In the genomic region with DNA sequence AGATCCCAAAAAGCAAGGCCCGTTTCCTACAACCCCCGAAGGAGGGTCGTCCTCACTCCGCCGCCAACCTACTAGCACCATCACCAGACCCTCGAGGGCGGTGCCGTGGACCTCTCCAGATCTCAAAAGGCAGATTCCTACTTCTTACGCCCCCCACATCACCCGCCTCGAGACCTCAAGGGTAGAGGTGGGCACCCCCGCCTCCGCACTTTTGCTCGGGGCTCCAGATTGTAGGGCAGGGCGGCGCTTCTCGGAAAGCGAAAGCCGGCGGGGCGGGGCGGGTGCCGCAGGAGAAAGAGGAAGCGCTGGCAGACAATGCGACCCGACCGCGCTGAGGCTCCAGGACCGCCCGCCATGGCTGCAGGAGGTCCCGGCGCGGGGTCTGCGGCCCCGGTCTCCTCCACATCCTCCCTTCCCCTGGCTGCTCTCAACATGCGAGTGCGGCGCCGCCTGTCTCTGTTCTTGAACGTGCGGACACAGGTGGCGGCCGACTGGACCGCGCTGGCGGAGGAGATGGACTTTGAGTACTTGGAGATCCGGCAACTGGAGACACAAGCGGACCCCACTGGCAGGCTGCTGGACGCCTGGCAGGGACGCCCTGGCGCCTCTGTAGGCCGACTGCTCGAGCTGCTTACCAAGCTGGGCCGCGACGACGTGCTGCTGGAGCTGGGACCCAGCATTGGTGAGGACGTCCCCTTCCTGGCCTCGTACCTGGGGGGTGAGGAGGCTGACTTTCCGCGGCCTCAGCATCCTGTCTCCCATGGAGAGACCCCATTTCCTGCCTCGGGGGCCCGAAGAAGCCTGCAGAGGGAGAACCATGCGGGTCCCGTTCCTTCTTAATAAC, we compare ENCODE assay signal across 8 cellular contexts. TPM values are rescaled to one million over a fixed set of nuclear protein-coding genes. Genes with fewer than 3 reads are reported as not detected.
DNase-seq lines count a peak whose midpoint lies in the region; ATAC-seq, FAIRE-seq and TF ChIP-seq lines count a peak whose summit lies in the region.

Gene MYD88 (plus strand): TSS at position 315 of the 844 bp plus-strand sequence. CDS start 40 bp downstream, at position 355.

- H3K27me3 Mint-ChIP-seq in activated CD4-positive, alpha-beta T cell treated with anti-CD3 and anti-CD28 coated beads, Interleukin-2, amount 10 ng/mL, durations not matched to agents 24 days and 14 days, result no peaks in the 10 kb centered on the region

- peak within 1 kb of the TSS; percentile 99 for H3K27ac Mint-ChIP-seq in activated CD4-positive, alpha-beta T cell treated with anti-CD3 and anti-CD28 coated beads, Interleukin-2, amount 10 ng/mL, durations not matched to agents 24 days and 14 days

- intact Hi-C loops in activated CD4-positive, alpha-beta T cell treated with anti-CD3 and anti-CD28 coated beads, Interleukin-2, amount 10 ng/mL, durations not matched to agents 24 days and 14 days (cut with micrococcal nuclease), result loop anchor here (5.0 kb wide), 1 partner anchor 359 kb away; the partner anchor contains the start of gene EXOG
- intact Hi-C loops in colonic mucosa (cut with DNase I), result no loop called here

- peak within 1 kb of the TSS; percentile 98 for H3K27ac ChIP-seq in colonic mucosa

- DNase-seq in GM12891 (ENCODE audit: insufficient read length, low spot score) (peak; percentile 71), NCI-H226 (peak; percentile 47), colonic mucosa (peak; percentile 90), left kidney (ENCODE audit: low read depth, low spot score) (peak; percentile 85), amniotic stem cell (lab: John Stamatoyannopoulos, UW) (no peak)
- DNase-seq in activated CD4-positive, alpha-beta T cell treated with anti-CD3 and anti-CD28 coated beads, Interleukin-2, amount 10 ng/mL, durations not matched to agents 24 days and 14 days, result peak; percentile 96
- peak; percentile 84 to 87 for DNase-seq in stimulated activated CD4-positive, alpha-beta T cell treated with anti-CD3 and anti-CD28 coated beads, Interleukin-2, amount 100 ng/mL, for 24 hours

- peaks cover 15% of the 10 kb centered on the region for H3K36me3 ChIP-seq in colonic mucosa

- H3K4me3 ChIP-seq in colonic mucosa, result peak within 1 kb of the TSS; percentile 77

- H3K4me3 Mint-ChIP-seq in activated CD4-positive, alpha-beta T cell treated with anti-CD3 and anti-CD28 coated beads, Interleukin-2, amount 10 ng/mL, durations not matched to agents 24 days and 14 days, result peak within 1 kb of the TSS; percentile 90

- no peak for TF ChIP-seq CTCF in colonic mucosa (IDR thresholded peaks at IDR 0.05)

- peaks cover 58% of the 10 kb centered on the region for H3K4me1 Mint-ChIP-seq in activated CD4-positive, alpha-beta T cell treated with anti-CD3 and anti-CD28 coated beads, Interleukin-2, amount 10 ng/mL, durations not matched to agents 24 days and 14 days

- H3K36me3 Mint-ChIP-seq in activated CD4-positive, alpha-beta T cell treated with anti-CD3 and anti-CD28 coated beads, Interleukin-2, amount 10 ng/mL, durations not matched to agents 24 days and 14 days (ENCODE audit: low read depth), result peaks cover 37% of the 10 kb centered on the region

- peak; percentile 37 for ATAC-seq in HG02571 (IDR thresholded peaks at IDR 0.05; ENCODE audit: unreplicated experiment)

- peak; percentile 74; the same call in 1 of the 2 replicates for TF ChIP-seq POLR2A in GM12891 (IDR thresholded peaks at IDR 0.05; ENCODE audit: low read depth, low read length)

- peak; percentile 75 for FAIRE-seq in GM12891 (lab: Jason Lieb, UNC)

- H3K4me1 ChIP-seq in colonic mucosa, result peaks cover 27% of the 10 kb centered on the region

- no peaks in the 10 kb centered on the region for H3K27me3 ChIP-seq in colonic mucosa

- H3K9me3 Mint-ChIP-seq in activated CD4-positive, alpha-beta T cell treated with anti-CD3 and anti-CD28 coated beads, Interleukin-2, amount 10 ng/mL, durations not matched to agents 24 days and 14 days, result no peaks in the 10 kb centered on the region

- no peaks in the 10 kb centered on the region for H3K9me3 ChIP-seq in colonic mucosa

- H3K9ac ChIP-seq in colonic mucosa (ENCODE audit: low read depth in 2 of 2, low read length in 2 of 2), result peak within 1 kb of the TSS; percentile 95 to 97

TF ChIP-seq in GM12891, 5 proteins besides CTCF, POLR2A, EP300 and RAD21:
- TF ChIP-seq POLR2AphosphoS5 (IDR thresholded peaks at IDR 0.05; ENCODE audit: low read depth, low read length) (peak; percentile 72; the same call in 1 of the 2 replicates), SPI1 (IDR thresholded peaks at IDR 0.05; ENCODE audit: low read depth, low read length) (peak; percentile 94), TAF1 (IDR thresholded peaks at IDR 0.05; ENCODE audit: low read depth, low read length) (peak; percentile 67), PAX5 (IDR thresholded peaks at IDR 0.05; ENCODE audit: insufficient read depth, low read length, severe bottlenecking) (no peak), POU2F2 (IDR thresholded peaks at IDR 0.05; ENCODE audit: low read depth, low read length) (no peak)

RNA-seq across cellular contexts. Expression of gene MYD88, which starts in this region (rescaled TPM):
- polyA plus RNA-seq in GM12891 (2012; ENCODE audit: low read depth, missing spikeins), result 43.8 TPM
- 32.0 and 36.9 TPM in 2 replicates for total RNA-seq in activated CD4-positive, alpha-beta T cell treated with anti-CD3 and anti-CD28 coated beads, Interleukin-2, amount 10 ng/mL, durations not matched to agents 24 days and 14 days
- total RNA-seq in colonic mucosa, result 10 to 100 TPM; 69.5 to 70.4 TPM
